Comparison of ENCODE assay signal across 15 cellular contexts in genomic region chr7:27139335-27140107, GRCh38. TPM values are rescaled to one million over a fixed set of nuclear protein-coding genes. Genes with fewer than 3 reads are reported as not detected.
DNase-seq lines count a peak whose midpoint lies in the region; ATAC-seq and TF ChIP-seq lines count a peak whose summit lies in the region.
"Had no signal": no experiment of that assay in that cellular context is flagged by ENCODE, and none has a peak within 500 bp of the region (broad histone marks: within the 10 kb centered on the region; RNA-seq: fewer than 3 reads in every experiment).

No MANE protein-coding gene starts in this region.

- CTCF ChIA-PET in SK-N-SH (lab: Yijun Ruan, JAX): interaction anchor here (1.0 to 3.8 kb wide), 4 partner anchors 12 to 773 kb away, joined by 3 to 31 read pairs (median 5); partner anchors contain the start of gene HOXA3

- H2AFZ ChIP-seq in SK-N-SH (ENCODE audit: low read depth): no peak overlapping the region
- peak overlapping the region; percentile 56 for H2AFZ ChIP-seq in neuron (ENCODE audit: low read depth, low read length)

- H4K20me1 ChIP-seq in SK-N-SH (ENCODE audit: insufficient read depth): no peaks in the 10 kb centered on the region

- DNase-seq in SK-N-SH: peak; percentile 46
- DNase-seq in fibroblast of villous mesenchyme (ENCODE audit: low read depth): no peak
- DNase-seq in upper lobe of right lung: peak; percentile 61
- DNase-seq in globus pallidus (ENCODE audit: low spot score): no peak
- DNase-seq in activated T-cell treated with anti-CD3 and anti-CD28 coated beads for 4 hours: no peak
- DNase-seq: Calu3; immature natural killer cell; NCI-H446; Right ventricle myocardium superior; stimulated activated CD4-positive, alpha-beta T cell treated with anti-CD3 and anti-CD28 coated beads, Interleukin-4, amount 100 ng/mL, for 24 hours had no signal

- no peaks in the 10 kb centered on the region for H3K79me2 ChIP-seq in SK-N-SH (ENCODE audit: insufficient read depth)

- no peak overlapping the region for H3K27ac ChIP-seq in SK-N-SH (ENCODE audit: low read depth in 2 of 2, low read length in 1 of 2)
- peak overlapping the region; percentile 96 for H3K27ac ChIP-seq in upper lobe of right lung

- TF ChIP-seq RAD21 in SK-N-SH (IDR thresholded peaks at IDR 0.05; ENCODE audit: low read length): no peak

- POLR2A ChIA-PET in SK-N-SH (lab: Yijun Ruan, JAX): no interaction called here

- no peak overlapping the region for H3K9ac ChIP-seq in SK-N-SH

- no peak for TF ChIP-seq CTCF in SK-N-SH (IDR thresholded peaks at IDR 0.05)
- no peak for TF ChIP-seq CTCF in fibroblast of villous mesenchyme (IDR thresholded peaks at IDR 0.05; ENCODE audit: insufficient read depth, low read depth, low read length)
- TF ChIP-seq CTCF in upper lobe of right lung (IDR thresholded peaks at IDR 0.05): no peak

- H3K9me3 ChIP-seq in SK-N-SH (no peaks in the 10 kb centered on the region), neuron (ENCODE audit: low read length) (peaks cover 3% of the 10 kb centered on the region), upper lobe of right lung (no peaks in the 10 kb centered on the region)

- H3K9me2 ChIP-seq in SK-N-SH: no peaks in the 10 kb centered on the region

- H3F3A ChIP-seq in SK-N-SH (replicated peaks; ENCODE audit: insufficient read depth): no peaks in the 10 kb centered on the region

- H3K4me1 ChIP-seq in SK-N-SH (ENCODE audit: control insufficient read depth in 1 of 2, insufficient read depth in 2 of 2, low read depth in 1 of 2, low read length in 1 of 2) (peaks cover 11 to 12% of the 10 kb centered on the region in 2 experiments; a peak in 1 of 4 replicates), neuron (ENCODE audit: insufficient read depth, low read length) (peaks cover 13% of the 10 kb centered on the region), upper lobe of right lung (peaks cover 30% of the 10 kb centered on the region)

- no peak for TF ChIP-seq EP300 in SK-N-SH (IDR thresholded peaks at IDR 0.05; ENCODE audit: borderline replicate concordance in 1 of 2, low read depth in 1 of 2, low read length in 1 of 2)

- 28% methylated on average over 42 of the region's 53 CpGs for WGBS in SK-N-SH (ENCODE audit: low lambda C conversion rate)

- no peaks in the 10 kb centered on the region for H3K36me3 ChIP-seq in SK-N-SH (replicated peaks in 1 of 2; ENCODE audit: control insufficient read depth in 1 of 2, insufficient read depth in 2 of 2, low read length in 1 of 2)
- no peaks in the 10 kb centered on the region for H3K36me3 ChIP-seq in neuron (ENCODE audit: insufficient read depth, low read length)
- no peaks in the 10 kb centered on the region for H3K36me3 ChIP-seq in upper lobe of right lung

- intact Hi-C loops in upper lobe of right lung (cut with DNase I): loop anchor here (5.0 kb wide), 1 partner anchor 42 kb away; the partner anchor contains the start of gene HOXA1

- no peak overlapping the region for H3K4me3 ChIP-seq in SK-N-SH (ENCODE audit: low read depth in 2 of 2, low read length in 1 of 2)
- H3K4me3 ChIP-seq in fibroblast of villous mesenchyme (ENCODE audit: low read depth, low read length): peak overlapping the region; percentile 13
- H3K4me3 ChIP-seq in neuron (ENCODE audit: low read length): peak overlapping the region; percentile 24
- peak overlapping the region; percentile 70 for H3K4me3 ChIP-seq in upper lobe of right lung

- ATAC-seq in SK-N-SH treated with all-trans-retinoic acid at 6 μM for 48 hours: no peak
- ATAC-seq in upper lobe of right lung: no peak
- no peak for ATAC-seq in HG02763 (IDR thresholded peaks at IDR 0.05; ENCODE audit: unreplicated experiment)

- H3K4me2 ChIP-seq in SK-N-SH: no peak overlapping the region; the same call in 1 of the 2 replicates

- H3K27me3 ChIP-seq in SK-N-SH (ENCODE audit: insufficient read depth) (peaks cover 100% of the 10 kb centered on the region), neuron (ENCODE audit: insufficient read depth, low read length) (peaks cover 100% of the 10 kb centered on the region), upper lobe of right lung (peaks cover 23% of the 10 kb centered on the region)

TF ChIP-seq in SK-N-SH, 30 proteins besides CTCF, POLR2A, EP300 and RAD21:
- TF ChIP-seq RFX5 (IDR thresholded peaks at IDR 0.05; ENCODE audit: low read length): no peak
- no peak for TF ChIP-seq EZH2phosphoT487 (IDR thresholded peaks at IDR 0.05; ENCODE audit: borderline replicate concordance, low read depth)
- no peak for TF ChIP-seq MAX (IDR thresholded peaks at IDR 0.05; ENCODE audit: low read depth)
- no peak for TF ChIP-seq TCF12 (IDR thresholded peaks at IDR 0.05)
TF ChIP-seq in SK-N-SH: peak in this region for 0.

TF ChIP-seq in SK-N-SH treated with all-trans-retinoic acid at 6 μM for 48 hours, 23 proteins besides CTCF, POLR2A, EP300 and RAD21:
- TF ChIP-seq BACH2 (CRISPR knock-in tag; IDR thresholded peaks at IDR 0.05; ENCODE audit: borderline replicate concordance) (no peak), PPARA (CRISPR knock-in tag; IDR thresholded peaks at IDR 0.05; ENCODE audit: borderline replicate concordance) (no peak)

RNA-seq across cellular contexts. Expression of gene HOXA5, which starts 4.0 kb away (rescaled TPM):
- not detected in 2 replicates for polyA plus RNA-seq in SK-N-SH (2012; rRNA removed)
- not detected in 2 replicates for polyA plus RNA-seq in SK-N-SH (2012; cell fraction: cytosol; rRNA removed)
- not detected in 2 replicates for polyA plus RNA-seq in SK-N-SH (2012; cell fraction: nucleus; rRNA removed)
- total RNA-seq in fibroblast of villous mesenchyme (7.4 and 10.8 TPM in 2 replicates), upper lobe of right lung (16.0 TPM)
- total RNA-seq: bronchial epithelial cell, osteocyte had no signal

RNA-seq across cellular contexts. Expression of gene HOXA6, which starts 8.1 kb away (rescaled TPM):
- polyA plus RNA-seq in SK-N-SH (2012; rRNA removed): not detected in 2 replicates
- polyA plus RNA-seq in SK-N-SH (2012; cell fraction: cytosol; rRNA removed): not detected in 2 replicates
- polyA plus RNA-seq in SK-N-SH (2012; cell fraction: nucleus; rRNA removed): not detected in 2 replicates
- 10.6 and 11.2 TPM in 2 replicates for total RNA-seq in fibroblast of villous mesenchyme
- 6.5 TPM for total RNA-seq in upper lobe of right lung
- total RNA-seq: osteocyte, Right ventricle myocardium superior had no signal

RNA-seq across cellular contexts. Expression of gene HOXA4, which starts 9.0 kb away (rescaled TPM):
- polyA plus RNA-seq in SK-N-SH (2012; rRNA removed): not detected in 2 replicates
- not detected in 2 replicates for polyA plus RNA-seq in SK-N-SH (2012; cell fraction: cytosol; rRNA removed)
- not detected in 2 replicates for polyA plus RNA-seq in SK-N-SH (2012; cell fraction: nucleus; rRNA removed)
- 0.97 and 1.3 TPM in 2 replicates for total RNA-seq in fibroblast of villous mesenchyme
- total RNA-seq in upper lobe of right lung: 7.1 TPM
- total RNA-seq: bronchial epithelial cell, osteocyte had no signal

RNA-seq across cellular contexts. Expression of gene HOXA3, which starts 12.9 kb away (rescaled TPM):
- polyA plus RNA-seq in SK-N-SH (2012; rRNA removed): 0.15 TPM in 1 of 2 replicates, not detected in the other
- not detected in 2 replicates for polyA plus RNA-seq in SK-N-SH (2012; cell fraction: cytosol; rRNA removed)
- not detected in 2 replicates for polyA plus RNA-seq in SK-N-SH (2012; cell fraction: nucleus; rRNA removed)
- total RNA-seq in fibroblast of villous mesenchyme (9.3 and 11.7 TPM in 2 replicates), upper lobe of right lung (8.7 TPM)
- total RNA-seq: bronchial epithelial cell, osteocyte had no signal

RNA-seq across cellular contexts. Expression of gene HOXA7, which starts 17.0 kb away (rescaled TPM):
- polyA plus RNA-seq in SK-N-SH (2012; rRNA removed): not detected in 2 replicates
- polyA plus RNA-seq in SK-N-SH (2012; cell fraction: cytosol; rRNA removed): not detected in 2 replicates
- not detected in 2 replicates for polyA plus RNA-seq in SK-N-SH (2012; cell fraction: nucleus; rRNA removed)
- total RNA-seq in fibroblast of villous mesenchyme: 2.2 and 2.3 TPM in 2 replicates
- 2.9 TPM for total RNA-seq in upper lobe of right lung
- total RNA-seq: bronchial epithelial cell, Calu3, osteocyte, Right ventricle myocardium superior had no signal

Comparison
In these comparisons a context has a peak if more than half of its experiments do, and no peak if none do; other contexts are left out.
1. DNase-seq: peak in SK-N-SH (single experiment) and upper lobe of right lung (single experiment); none in fibroblast of villous mesenchyme (single experiment), globus pallidus (single experiment) and activated T-cell treated with anti-CD3 and anti-CD28 coated beads for 4 hours (single experiment).
2. H3K4me3 ChIP-seq: peak in fibroblast of villous mesenchyme (single experiment), neuron (single experiment) and upper lobe of right lung (single experiment); none in SK-N-SH (0 of 2).